ENCODE assay signal across 8 cellular contexts in genomic region chr2:9378433-9379371, GRCh38. TPM values are rescaled to one million over a fixed set of nuclear protein-coding genes. Genes with fewer than 3 reads are reported as not detected.
DNase-seq lines count a peak whose midpoint lies in the region; ATAC-seq and TF ChIP-seq lines count a peak whose summit lies in the region.

No MANE protein-coding gene starts in this region.

- ATAC-seq in HG03460 (IDR thresholded peaks at IDR 0.05; ENCODE audit: unreplicated experiment): no peak
- ATAC-seq in GM21619 (IDR thresholded peaks at IDR 0.05; ENCODE audit: unreplicated experiment): no peak
- no peak for ATAC-seq in HG02981 (IDR thresholded peaks at IDR 0.05; ENCODE audit: unreplicated experiment)

- peak overlapping the region; percentile 47 for H3K27ac ChIP-seq in cingulate gyrus (ENCODE audit: low read depth, low read length)

- DNase-seq in 8988T (peak; percentile 70), NCI-H1694 (lab: John Stamatoyannopoulos, UW) (peak; percentile 99), lower leg skin (ENCODE audit: low spot score in 2 of 2) (peak; percentile 62 to 93), GM19240 (ENCODE audit: insufficient read length, low spot score) (no peak)

- 74 to 78% methylated on average over 30 of the region's 30 CpGs for WGBS in lower leg skin, 2 donors

- H3K4me3 ChIP-seq in lower leg skin (ENCODE audit: low read depth, poor library complexity, severe bottlenecking): no peak overlapping the region

- TF ChIP-seq POLR2A in lower leg skin (IDR thresholded peaks at IDR 0.05): no peak

- TF ChIP-seq CTCF in lower leg skin (IDR thresholded peaks at IDR 0.05): no peak

- intact Hi-C loops in lower leg skin (cut with DNase I; ENCODE audit: low total_unique reads): no loop called here

RNA-seq across cellular contexts. Expression of gene ITGB1BP1, which starts 44.6 kb away (rescaled TPM):
- total RNA-seq in lower leg skin: 10 to 100 TPM; 22.4 to 30.1 (median 26.5) TPM

RNA-seq across cellular contexts. Expression of gene CPSF3, which starts 44.8 kb away (rescaled TPM):
- total RNA-seq in lower leg skin: 10 to 100 TPM; 23.0 to 34.1 (median 26.2) TPM
